1 cellular context compared by ENCODE assay signal in the genomic region with DNA sequence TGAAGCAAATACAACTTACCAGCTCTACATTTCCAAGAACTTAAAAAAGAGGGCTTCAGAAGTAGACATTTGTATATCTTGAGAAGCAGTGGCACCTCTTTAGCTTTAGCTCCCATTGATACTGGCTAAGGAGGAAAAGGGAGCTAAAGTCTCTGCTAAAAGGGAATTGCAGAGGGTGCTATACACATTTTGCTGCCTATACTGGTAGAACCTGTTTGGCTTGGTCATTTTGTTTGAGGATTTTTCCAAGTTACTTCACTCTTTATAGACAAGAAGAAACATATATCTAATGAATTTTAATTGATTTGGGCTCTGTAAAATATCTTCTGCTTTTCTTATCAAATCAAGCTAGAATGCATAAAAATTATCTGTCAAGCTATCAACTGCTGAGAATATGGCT.
TF ChIP-seq lines count a peak whose summit lies in the region.

No MANE protein-coding gene starts in this region.

TF ChIP-seq in GM23338, 12 proteins besides CTCF, POLR2A, EP300 and RAD21:
- TF ChIP-seq, protein P1, sequence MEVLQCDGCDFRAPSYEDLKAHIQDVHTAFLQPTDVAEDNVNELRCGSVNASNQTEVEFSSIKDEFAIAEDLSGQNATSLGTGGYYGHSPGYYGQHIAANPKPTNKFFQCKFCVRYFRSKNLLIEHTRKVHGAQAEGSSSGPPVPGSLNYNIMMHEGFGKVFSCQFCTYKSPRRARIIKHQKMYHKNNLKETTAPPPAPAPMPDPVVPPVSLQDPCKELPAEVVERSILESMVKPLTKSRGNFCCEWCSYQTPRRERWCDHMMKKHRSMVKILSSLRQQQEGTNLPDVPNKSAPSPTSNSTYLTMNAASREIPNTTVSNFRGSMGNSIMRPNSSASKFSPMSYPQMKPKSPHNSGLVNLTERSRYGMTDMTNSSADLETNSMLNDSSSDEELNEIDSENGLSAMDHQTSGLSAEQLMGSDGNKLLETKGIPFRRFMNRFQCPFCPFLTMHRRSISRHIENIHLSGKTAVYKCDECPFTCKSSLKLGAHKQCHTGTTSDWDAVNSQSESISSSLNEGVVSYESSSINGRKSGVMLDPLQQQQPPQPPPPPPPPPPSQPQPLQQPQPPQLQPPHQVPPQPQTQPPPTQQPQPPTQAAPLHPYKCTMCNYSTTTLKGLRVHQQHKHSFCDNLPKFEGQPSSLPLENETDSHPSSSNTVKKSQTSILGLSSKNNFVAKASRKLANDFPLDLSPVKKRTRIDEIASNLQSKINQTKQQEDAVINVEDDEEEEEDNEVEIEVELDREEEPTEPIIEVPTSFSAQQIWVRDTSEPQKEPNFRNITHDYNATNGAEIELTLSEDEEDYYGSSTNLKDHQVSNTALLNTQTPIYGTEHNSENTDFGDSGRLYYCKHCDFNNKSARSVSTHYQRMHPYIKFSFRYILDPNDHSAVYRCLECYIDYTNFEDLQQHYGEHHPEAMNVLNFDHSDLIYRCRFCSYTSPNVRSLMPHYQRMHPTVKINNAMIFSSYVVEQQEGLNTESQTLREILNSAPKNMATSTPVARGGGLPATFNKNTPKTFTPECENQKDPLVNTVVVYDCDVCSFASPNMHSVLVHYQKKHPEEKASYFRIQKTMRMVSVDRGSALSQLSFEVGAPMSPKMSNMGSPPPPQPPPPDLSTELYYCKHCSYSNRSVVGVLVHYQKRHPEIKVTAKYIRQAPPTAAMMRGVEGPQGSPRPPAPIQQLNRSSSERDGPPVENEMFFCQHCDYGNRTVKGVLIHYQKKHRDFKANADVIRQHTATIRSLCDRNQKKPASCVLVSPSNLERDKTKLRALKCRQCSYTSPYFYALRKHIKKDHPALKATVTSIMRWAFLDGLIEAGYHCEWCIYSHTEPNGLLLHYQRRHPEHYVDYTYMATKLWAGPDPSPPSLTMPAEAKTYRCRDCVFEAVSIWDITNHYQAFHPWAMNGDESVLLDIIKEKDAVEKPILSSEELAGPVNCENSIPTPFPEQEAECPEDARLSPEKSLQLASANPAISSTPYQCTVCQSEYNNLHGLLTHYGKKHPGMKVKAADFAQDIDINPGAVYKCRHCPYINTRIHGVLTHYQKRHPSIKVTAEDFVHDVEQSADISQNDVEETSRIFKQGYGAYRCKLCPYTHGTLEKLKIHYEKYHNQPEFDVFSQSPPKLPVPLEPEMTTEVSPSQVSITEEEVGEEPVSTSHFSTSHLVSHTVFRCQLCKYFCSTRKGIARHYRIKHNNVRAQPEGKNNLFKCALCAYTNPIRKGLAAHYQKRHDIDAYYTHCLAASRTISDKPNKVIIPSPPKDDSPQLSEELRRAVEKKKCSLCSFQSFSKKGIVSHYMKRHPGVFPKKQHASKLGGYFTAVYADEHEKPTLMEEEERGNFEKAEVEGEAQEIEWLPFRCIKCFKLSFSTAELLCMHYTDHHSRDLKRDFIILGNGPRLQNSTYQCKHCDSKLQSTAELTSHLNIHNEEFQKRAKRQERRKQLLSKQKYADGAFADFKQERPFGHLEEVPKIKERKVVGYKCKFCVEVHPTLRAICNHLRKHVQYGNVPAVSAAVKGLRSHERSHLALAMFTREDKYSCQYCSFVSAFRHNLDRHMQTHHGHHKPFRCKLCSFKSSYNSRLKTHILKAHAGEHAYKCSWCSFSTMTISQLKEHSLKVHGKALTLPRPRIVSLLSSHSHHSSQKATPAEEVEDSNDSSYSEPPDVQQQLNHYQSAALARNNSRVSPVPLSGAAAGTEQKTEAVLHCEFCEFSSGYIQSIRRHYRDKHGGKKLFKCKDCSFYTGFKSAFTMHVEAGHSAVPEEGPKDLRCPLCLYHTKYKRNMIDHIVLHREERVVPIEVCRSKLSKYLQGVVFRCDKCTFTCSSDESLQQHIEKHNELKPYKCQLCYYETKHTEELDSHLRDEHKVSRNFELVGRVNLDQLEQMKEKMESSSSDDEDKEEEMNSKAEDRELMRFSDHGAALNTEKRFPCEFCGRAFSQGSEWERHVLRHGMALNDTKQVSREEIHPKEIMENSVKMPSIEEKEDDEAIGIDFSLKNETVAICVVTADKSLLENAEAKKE (CRISPR knock-in tag; IDR thresholded peaks at IDR 0.05) = no peak
- no peak for TF ChIP-seq EZH2phosphoT487 (IDR thresholded peaks at IDR 0.05; ENCODE audit: unreplicated experiment)
- TF ChIP-seq EZH2 (IDR thresholded peaks at IDR 0.05; ENCODE audit: low read depth, unreplicated experiment) = no peak
- TF ChIP-seq CREB1 (CRISPR knock-in tag; IDR thresholded peaks at IDR 0.05; ENCODE audit: low read depth) = no peak
- TF ChIP-seq POLR2AphosphoS5 (IDR thresholded peaks at IDR 0.05; ENCODE audit: low read depth) = no peak
- no peak for TF ChIP-seq NANOG (IDR thresholded peaks at IDR 0.05; ENCODE audit: borderline replicate concordance)
- TF ChIP-seq JUNB (IDR thresholded peaks at IDR 0.05; ENCODE audit: unreplicated experiment) = no peak
- TF ChIP-seq, protein P2, sequence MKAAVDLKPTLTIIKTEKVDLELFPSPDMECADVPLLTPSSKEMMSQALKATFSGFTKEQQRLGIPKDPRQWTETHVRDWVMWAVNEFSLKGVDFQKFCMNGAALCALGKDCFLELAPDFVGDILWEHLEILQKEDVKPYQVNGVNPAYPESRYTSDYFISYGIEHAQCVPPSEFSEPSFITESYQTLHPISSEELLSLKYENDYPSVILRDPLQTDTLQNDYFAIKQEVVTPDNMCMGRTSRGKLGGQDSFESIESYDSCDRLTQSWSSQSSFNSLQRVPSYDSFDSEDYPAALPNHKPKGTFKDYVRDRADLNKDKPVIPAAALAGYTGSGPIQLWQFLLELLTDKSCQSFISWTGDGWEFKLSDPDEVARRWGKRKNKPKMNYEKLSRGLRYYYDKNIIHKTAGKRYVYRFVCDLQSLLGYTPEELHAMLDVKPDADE (IDR thresholded peaks at IDR 0.05) = no peak
- no peak for TF ChIP-seq ZNF331 (CRISPR knock-in tag; IDR thresholded peaks at IDR 0.05; ENCODE audit: low read depth)
- TF ChIP-seq STAT1 (IDR thresholded peaks at IDR 0.05; ENCODE audit: unreplicated experiment) = no peak
- TF ChIP-seq ZNF114 (CRISPR knock-in tag; IDR thresholded peaks at IDR 0.05) = no peak
- TF ChIP-seq, protein P3, sequence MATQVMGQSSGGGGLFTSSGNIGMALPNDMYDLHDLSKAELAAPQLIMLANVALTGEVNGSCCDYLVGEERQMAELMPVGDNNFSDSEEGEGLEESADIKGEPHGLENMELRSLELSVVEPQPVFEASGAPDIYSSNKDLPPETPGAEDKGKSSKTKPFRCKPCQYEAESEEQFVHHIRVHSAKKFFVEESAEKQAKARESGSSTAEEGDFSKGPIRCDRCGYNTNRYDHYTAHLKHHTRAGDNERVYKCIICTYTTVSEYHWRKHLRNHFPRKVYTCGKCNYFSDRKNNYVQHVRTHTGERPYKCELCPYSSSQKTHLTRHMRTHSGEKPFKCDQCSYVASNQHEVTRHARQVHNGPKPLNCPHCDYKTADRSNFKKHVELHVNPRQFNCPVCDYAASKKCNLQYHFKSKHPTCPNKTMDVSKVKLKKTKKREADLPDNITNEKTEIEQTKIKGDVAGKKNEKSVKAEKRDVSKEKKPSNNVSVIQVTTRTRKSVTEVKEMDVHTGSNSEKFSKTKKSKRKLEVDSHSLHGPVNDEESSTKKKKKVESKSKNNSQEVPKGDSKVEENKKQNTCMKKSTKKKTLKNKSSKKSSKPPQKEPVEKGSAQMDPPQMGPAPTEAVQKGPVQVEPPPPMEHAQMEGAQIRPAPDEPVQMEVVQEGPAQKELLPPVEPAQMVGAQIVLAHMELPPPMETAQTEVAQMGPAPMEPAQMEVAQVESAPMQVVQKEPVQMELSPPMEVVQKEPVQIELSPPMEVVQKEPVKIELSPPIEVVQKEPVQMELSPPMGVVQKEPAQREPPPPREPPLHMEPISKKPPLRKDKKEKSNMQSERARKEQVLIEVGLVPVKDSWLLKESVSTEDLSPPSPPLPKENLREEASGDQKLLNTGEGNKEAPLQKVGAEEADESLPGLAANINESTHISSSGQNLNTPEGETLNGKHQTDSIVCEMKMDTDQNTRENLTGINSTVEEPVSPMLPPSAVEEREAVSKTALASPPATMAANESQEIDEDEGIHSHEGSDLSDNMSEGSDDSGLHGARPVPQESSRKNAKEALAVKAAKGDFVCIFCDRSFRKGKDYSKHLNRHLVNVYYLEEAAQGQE (IDR thresholded peaks at IDR 0.05; ENCODE audit: unreplicated experiment) = no peak
